Comparison of ENCODE assay signal across 8 cellular contexts in genomic region chr5:472656-473343, GRCh38. TPM values are rescaled to one million over a fixed set of nuclear protein-coding genes. Genes with fewer than 3 reads are reported as not detected.
A peak's percentile ranks its signal among the peaks of the same experiment; 100 is the strongest.
DNase-seq lines count a peak whose midpoint lies in the region; ATAC-seq and TF ChIP-seq lines count a peak whose summit lies in the region.

No MANE protein-coding gene starts in this region.

- peak overlapping the region; percentile 79 for H3K4me3 ChIP-seq in coronary artery

- TF ChIP-seq CTCF in coronary artery (IDR thresholded peaks at IDR 0.05): no peak

- peak; percentile 89 for DNase-seq in Ammon's horn (ENCODE audit: low spot score)
- DNase-seq in NCI-H446 treated with DMSO at 0.1 percent for 48 hours (lab: John Stamatoyannopoulos, UW): peak; percentile 78
- peak; percentile 96 for DNase-seq in activated CD4-positive, alpha-beta T cell treated with anti-CD3 and anti-CD28 coated beads, Interleukin-2, amount 10 ng/mL, durations not matched to agents 24 days and 14 days
- DNase-seq in coronary artery (ENCODE audit: low spot score): peak; percentile 86
- DNase-seq in left lobe of liver (ENCODE audit: low spot score): peak; percentile 91
- DNase-seq in stimulated activated CD4-positive, alpha-beta T cell treated with anti-CD3 and anti-CD28 coated beads, Interleukin-2, amount 100 ng/mL, for 24 hours: peak; percentile 90 to 93

- H3K27me3 Mint-ChIP-seq in activated CD4-positive, alpha-beta T cell treated with anti-CD3 and anti-CD28 coated beads, Interleukin-2, amount 10 ng/mL, durations not matched to agents 24 days and 14 days: peaks cover 10% of the 10 kb centered on the region

- H3K4me1 Mint-ChIP-seq in activated CD4-positive, alpha-beta T cell treated with anti-CD3 and anti-CD28 coated beads, Interleukin-2, amount 10 ng/mL, durations not matched to agents 24 days and 14 days: peaks cover 17% of the 10 kb centered on the region

- H3K27ac Mint-ChIP-seq in activated CD4-positive, alpha-beta T cell treated with anti-CD3 and anti-CD28 coated beads, Interleukin-2, amount 10 ng/mL, durations not matched to agents 24 days and 14 days: peak overlapping the region; percentile 85

- ATAC-seq in GM19043 (IDR thresholded peaks at IDR 0.05; ENCODE audit: low read depth, unreplicated experiment) (peak; percentile 65), HG03342 (IDR thresholded peaks at IDR 0.05; ENCODE audit: unreplicated experiment) (peak; percentile 64), left lobe of liver (peak; percentile 81)

- H3K4me3 Mint-ChIP-seq in activated CD4-positive, alpha-beta T cell treated with anti-CD3 and anti-CD28 coated beads, Interleukin-2, amount 10 ng/mL, durations not matched to agents 24 days and 14 days: peak overlapping the region; percentile 90

- intact Hi-C loops in activated CD4-positive, alpha-beta T cell treated with anti-CD3 and anti-CD28 coated beads, Interleukin-2, amount 10 ng/mL, durations not matched to agents 24 days and 14 days (cut with micrococcal nuclease): loop anchor here (1.0 to 2.0 kb wide), 3 partner anchors 14 to 140 kb away; partner anchors contain the start of gene CEP72

- peaks cover 20% of the 10 kb centered on the region for H3K36me3 Mint-ChIP-seq in activated CD4-positive, alpha-beta T cell treated with anti-CD3 and anti-CD28 coated beads, Interleukin-2, amount 10 ng/mL, durations not matched to agents 24 days and 14 days (ENCODE audit: low read depth)

- H3K9me3 Mint-ChIP-seq in activated CD4-positive, alpha-beta T cell treated with anti-CD3 and anti-CD28 coated beads, Interleukin-2, amount 10 ng/mL, durations not matched to agents 24 days and 14 days: no peaks in the 10 kb centered on the region

- H3K27ac ChIP-seq in coronary artery: peak overlapping the region; percentile 72 to 83

RNA-seq across cellular contexts. Expression of gene EXOC3, which starts 29.8 kb away (rescaled TPM):
- total RNA-seq in activated CD4-positive, alpha-beta T cell treated with anti-CD3 and anti-CD28 coated beads, Interleukin-2, amount 10 ng/mL, durations not matched to agents 24 days and 14 days: 64.5 and 67.2 TPM in 2 replicates
- 25.7 TPM for total RNA-seq in left lobe of liver

RNA-seq across cellular contexts. Expression of gene SLC9A3, which starts 51.4 kb away (rescaled TPM):
- total RNA-seq in activated CD4-positive, alpha-beta T cell treated with anti-CD3 and anti-CD28 coated beads, Interleukin-2, amount 10 ng/mL, durations not matched to agents 24 days and 14 days: 3.0 and 3.3 TPM in 2 replicates
- 0.81 TPM for total RNA-seq in left lobe of liver

Comparison
In these comparisons a context has a peak if more than half of its experiments do, and no peak if none do; other contexts are left out.
1. Peak in every context shown above with its lines: DNase-seq, ATAC-seq, H3K4me3 ChIP-seq and H3K27ac ChIP-seq.